ENCODE assay signal across 1 cellular context in the genomic region with DNA sequence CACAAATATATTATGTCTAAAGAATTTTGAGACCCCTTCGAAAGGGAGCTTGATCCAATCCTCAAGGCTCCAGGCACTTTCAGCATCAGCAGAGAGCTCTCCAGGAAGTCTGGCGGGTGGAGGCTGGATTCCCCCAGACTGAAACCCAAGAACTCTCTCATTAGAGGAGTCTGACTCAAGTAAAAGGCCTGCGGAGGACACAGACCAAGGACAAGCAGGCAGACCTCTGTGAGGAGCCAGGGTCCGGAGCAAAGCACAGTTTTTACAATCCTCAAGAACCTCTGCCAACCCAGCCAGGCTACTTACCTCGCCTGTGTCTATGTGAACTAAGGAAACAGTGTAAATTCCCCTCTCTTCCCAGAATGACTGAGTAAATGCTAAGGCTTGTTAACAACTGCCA.
TF ChIP-seq lines count a peak whose summit lies in the region.

No MANE protein-coding gene starts in this region.

TF ChIP-seq in GM12878, 131 proteins besides CTCF, POLR2A, EP300 and RAD21 (continued from another document):
- TF ChIP-seq CREB1 (IDR thresholded peaks at IDR 0.05; ENCODE audit: low read depth): no peak
- TF ChIP-seq TCF7 (IDR thresholded peaks at IDR 0.05; ENCODE audit: borderline replicate concordance): no peak
- TF ChIP-seq NRF1 (conservative IDR thresholded peaks at IDR 0.05; ENCODE audit: low read depth, low read length): no peak
- TF ChIP-seq SKIL (IDR thresholded peaks at IDR 0.05; ENCODE audit: low read depth, poor library complexity, severe bottlenecking): no peak
- TF ChIP-seq RAD51 (IDR thresholded peaks at IDR 0.05): no peak
- no peak for TF ChIP-seq TCF3 (IDR thresholded peaks at IDR 0.05; ENCODE audit: borderline replicate concordance, insufficient read depth, low read depth, low read length)
- TF ChIP-seq CBX3 (IDR thresholded peaks at IDR 0.05; ENCODE audit: borderline replicate concordance, low read depth): no peak
TF ChIP-seq in GM12878: peak in this region for 0.
